ENCODE assay signal across 14 cellular contexts in genomic region chr14:92625213-92625612, GRCh38.
A peak's percentile ranks its signal among the peaks of the same experiment; 100 is the strongest.
DNase-seq lines count a peak whose midpoint lies in the region; ATAC-seq and TF ChIP-seq lines count a peak whose summit lies in the region.
"Had no signal": no experiment of that assay in that cellular context is flagged by ENCODE, and none has a peak within 500 bp of the region (broad histone marks: within the 10 kb centered on the region; RNA-seq: fewer than 3 reads in every experiment).

No MANE protein-coding gene starts in this region.

- POLR2A ChIA-PET in CD8-positive, alpha-beta T cell (lab: Charles Lee): no interaction called here

- no peak for ATAC-seq in GM18517 (IDR thresholded peaks at IDR 0.05; ENCODE audit: unreplicated experiment)
- ATAC-seq in CD8-positive, alpha-beta T cell: no peak
- no peak for ATAC-seq in GM19463 (IDR thresholded peaks at IDR 0.05; ENCODE audit: unreplicated experiment)
- ATAC-seq: body of pancreas had no signal

- peaks cover 67 to 81% (median 72%) of the 10 kb centered on the region in 3 donors for H3K36me3 Mint-ChIP-seq in immature natural killer cell
- H3K36me3 Mint-ChIP-seq in CD8-positive, alpha-beta T cell: peaks cover 62% of the 10 kb centered on the region
- H3K36me3 Mint-ChIP-seq in mesothelial cell of epicardium: peaks cover 42% of the 10 kb centered on the region

- peaks cover 27% of the 10 kb centered on the region for H3K36me3 ChIP-seq in ACC112 (ENCODE audit: insufficient read depth, low read length)
- H3K36me3 ChIP-seq in CD8-positive, alpha-beta T cell (ENCODE audit: insufficient read depth, low read length): peaks cover 7% of the 10 kb centered on the region
- H3K36me3 ChIP-seq: WERI-Rb-1 had no signal

- H3K79me2 ChIP-seq in ACC112 (ENCODE audit: control insufficient read depth, insufficient read depth, low read length, unreplicated experiment): no peaks in the 10 kb centered on the region

- H3K27me3 ChIP-seq in ACC112 (ENCODE audit: insufficient read depth, low read length): no peaks in the 10 kb centered on the region
- no peaks in the 10 kb centered on the region for H3K27me3 ChIP-seq in CD8-positive, alpha-beta T cell (ENCODE audit: insufficient read depth, low read length)
- H3K27me3 ChIP-seq: body of pancreas, sigmoid colon, tibial artery had no signal

- peaks cover 15% of the 10 kb centered on the region for H3K9me3 ChIP-seq in CD8-positive, alpha-beta T cell (ENCODE audit: low read length)

- H3K27ac Mint-ChIP-seq in immature natural killer cell: peak overlapping the region in 4 of 6 donors; percentile 38 to 55 (median 54)
- H3K27ac Mint-ChIP-seq in CD8-positive, alpha-beta T cell: no peak overlapping the region
- no peak overlapping the region for H3K27ac Mint-ChIP-seq in mesothelial cell of epicardium

- CTCF ChIA-PET in CD8-positive, alpha-beta T cell (lab: Charles Lee): interaction anchor here (1.0 kb wide), 2 partner anchors 23 to 61 kb away, joined by 3 read pairs; no protein-coding TSS in a partner anchor

- intact Hi-C loops in CD8-positive, alpha-beta T cell (cut with DNase I, micrococcal nuclease): no loop called here

- peak overlapping the region; percentile 58 for H3K4me3 ChIP-seq in ACC112 (ENCODE audit: low read depth, low read length)
- no peak overlapping the region for H3K4me3 ChIP-seq in CD8-positive, alpha-beta T cell (ENCODE audit: low read depth, low read length)
- H3K4me3 ChIP-seq: body of pancreas, sigmoid colon, tibial artery had no signal

- H3K27ac ChIP-seq in ACC112 (ENCODE audit: low read depth, low read length): peak overlapping the region; percentile 93
- no peak overlapping the region for H3K27ac ChIP-seq in CD8-positive, alpha-beta T cell (ENCODE audit: low read depth, low read length)
- H3K27ac ChIP-seq: body of pancreas, tibial artery, WERI-Rb-1 had no signal

- H3K4me1 Mint-ChIP-seq in immature natural killer cell (peaks cover 24 to 71% of the 10 kb centered on the region in 2 donors), mesothelial cell of epicardium (no peaks in the 10 kb centered on the region)
- H3K4me1 Mint-ChIP-seq in CD8-positive, alpha-beta T cell (ENCODE audit: low read depth): peaks cover 5% of the 10 kb centered on the region

- H2AFZ ChIP-seq in ACC112 (ENCODE audit: low read length, unreplicated experiment): no peak overlapping the region

- H3K4me1 ChIP-seq in ACC112 (ENCODE audit: control insufficient read depth, insufficient read depth, low read length, unreplicated experiment): peaks cover 23% of the 10 kb centered on the region
- H3K4me1 ChIP-seq in CD8-positive, alpha-beta T cell (ENCODE audit: insufficient read depth, low read length): no peaks in the 10 kb centered on the region
- H3K4me1 ChIP-seq: body of pancreas, tibial artery had no signal

- DNase-seq in HK-2 (ENCODE audit: unreplicated experiment) (peak; percentile 30), amniotic epithelial cell (ENCODE audit: low read depth) (peak; percentile 96), immature natural killer cell (no peak), mesothelial cell of epicardium (ENCODE audit: low spot score in 2 of 2, unreplicated experiment in 2 of 2) (no peak)
- no peak for DNase-seq in CD8-positive, alpha-beta T cell
- DNase-seq: activated T-cell treated with anti-CD3 and anti-CD28 coated beads, Interleukin-2, amount 50 U/mL, for 1 hour; body of pancreas; NCI-H345; sigmoid colon; tibial artery; WERI-Rb-1 had no signal

- no peak overlapping the region for H3K4me3 Mint-ChIP-seq in immature natural killer cell
- H3K4me3 Mint-ChIP-seq in CD8-positive, alpha-beta T cell: no peak overlapping the region
- H3K4me3 Mint-ChIP-seq in mesothelial cell of epicardium: no peak overlapping the region

- H3K27me3 Mint-ChIP-seq in immature natural killer cell (ENCODE audit: low read depth in 3 of 3) (peaks cover 0 to 18% (median 1%) of the 10 kb centered on the region in 3 donors), mesothelial cell of epicardium (ENCODE audit: low read depth) (no peaks in the 10 kb centered on the region)
- H3K27me3 Mint-ChIP-seq in CD8-positive, alpha-beta T cell (ENCODE audit: low read depth): no peaks in the 10 kb centered on the region

- H3K9me3 Mint-ChIP-seq in immature natural killer cell (peaks cover 8 to 31% (median 26%) of the 10 kb centered on the region in 6 donors), mesothelial cell of epicardium (peaks cover 66% of the 10 kb centered on the region)
- peaks cover 29% of the 10 kb centered on the region for H3K9me3 Mint-ChIP-seq in CD8-positive, alpha-beta T cell

- TF ChIP-seq CTCF in CD8-positive, alpha-beta T cell (IDR thresholded peaks at IDR 0.05): no peak
- TF ChIP-seq CTCF in mesothelial cell of epicardium (IDR thresholded peaks at IDR 0.05; ENCODE audit: unreplicated experiment): no peak

Comparison
In these comparisons a context has a peak if more than half of its experiments do, and no peak if none do; other contexts are left out.
1. DNase-seq: peak in HK-2 (single experiment) and amniotic epithelial cell (single experiment); none in immature natural killer cell (0 of 3), CD8-positive, alpha-beta T cell (0 of 7) and mesothelial cell of epicardium (0 of 2).
2. H3K27ac Mint-ChIP-seq: peak in immature natural killer cell (4 of 6); none in CD8-positive, alpha-beta T cell (single experiment) and mesothelial cell of epicardium (single experiment).